24 cellular contexts compared by ENCODE assay signal in genomic region chr2:165776796-165777195, GRCh38. TPM values are rescaled to one million over a fixed set of nuclear protein-coding genes. Genes with fewer than 3 reads are reported as not detected.
"Had no signal": no experiment of that assay in that cellular context is flagged by ENCODE, and none has a peak within 500 bp of the region (broad histone marks: within the 10 kb centered on the region; RNA-seq: fewer than 3 reads in every experiment).

No MANE protein-coding gene starts in this region.

- H3K9me3 Mint-ChIP-seq: activated CD4-positive, alpha-beta T cell treated with anti-CD3 and anti-CD28 coated beads, Interleukin-2, amount 10 ng/mL, durations not matched to agents 24 days and 14 days had no signal

- H3K4me1 Mint-ChIP-seq: brain had no signal

- H3K27me3 ChIP-seq: ascending aorta, breast epithelium, cardiac muscle cell, colonic mucosa, esophagus squamous epithelium, gastroesophageal sphincter, heart right ventricle had no signal

- H3K4me3 ChIP-seq: ascending aorta, breast epithelium, cardiac muscle cell, colonic mucosa, esophagus squamous epithelium, gastroesophageal sphincter, heart right ventricle had no signal

- FAIRE-seq: endothelial cell of umbilical vein had no signal

- H3K4me3 Mint-ChIP-seq: activated B cell treated with CpG ODN at 0.5 μM for 24 hours; activated CD4-positive, alpha-beta memory T cell treated with anti-CD3 and anti-CD28 coated beads for 36 hours; activated CD4-positive, alpha-beta T cell treated with anti-CD3 and anti-CD28 coated beads, Interleukin-2, amount 10 ng/mL, durations not matched to agents 24 days and 14 days; activated naive CD4-positive, alpha-beta T cell treated with anti-CD3 and anti-CD28 coated beads, Interleukin-2, amount 10 ng/mL, durations not matched to agents 7 days and 5 days; activated naive CD8-positive, alpha-beta T cell treated with anti-CD3 and anti-CD28 coated beads, Interleukin-2, amount 10 ng/mL, durations not matched to agents 7 days and 5 days; activated T-cell treated with anti-CD3 and anti-CD28 coated beads, Interleukin-2, amount 50 U/mL, for 24 hours; brain had no signal

- H3K9me3 ChIP-seq: ascending aorta, colonic mucosa, esophagus squamous epithelium had no signal

- H3K36me3 ChIP-seq: ascending aorta, breast epithelium, cardiac muscle cell, colonic mucosa, gastroesophageal sphincter, heart right ventricle had no signal

- H3K4me1 ChIP-seq: ascending aorta, breast epithelium, gastroesophageal sphincter, heart right ventricle had no signal

- H3K27me3 Mint-ChIP-seq: activated B cell treated with CpG ODN at 0.5 μM for 24 hours; activated CD4-positive, alpha-beta memory T cell treated with anti-CD3 and anti-CD28 coated beads for 36 hours; activated CD4-positive, alpha-beta T cell treated with anti-CD3 and anti-CD28 coated beads, Interleukin-2, amount 10 ng/mL, durations not matched to agents 24 days and 14 days; activated naive CD4-positive, alpha-beta T cell treated with anti-CD3 and anti-CD28 coated beads, Interleukin-2, amount 10 ng/mL, durations not matched to agents 7 days and 5 days; activated T-cell treated with anti-CD3 and anti-CD28 coated beads, Interleukin-2, amount 50 U/mL, for 24 hours; brain had no signal

- H3K36me3 Mint-ChIP-seq: activated CD4-positive, alpha-beta memory T cell treated with anti-CD3 and anti-CD28 coated beads for 36 hours; brain had no signal

- H3K27ac Mint-ChIP-seq: activated CD4-positive, alpha-beta memory T cell treated with anti-CD3 and anti-CD28 coated beads for 36 hours; activated naive CD4-positive, alpha-beta T cell treated with anti-CD3 and anti-CD28 coated beads, Interleukin-2, amount 50 U/mL, for 72 hours; activated naive CD8-positive, alpha-beta T cell treated with anti-CD3 and anti-CD28 coated beads, Interleukin-2, amount 10 ng/mL, durations not matched to agents 7 days and 5 days; activated T-cell treated with anti-CD3 and anti-CD28 coated beads, Interleukin-2, amount 50 U/mL, for 24 hours had no signal

- ATAC-seq: activated naive CD4-positive, alpha-beta T cell treated with anti-CD3 and anti-CD28 coated beads, Interleukin-2, amount 50 U/mL, for 72 hours; gastroesophageal sphincter; heart right ventricle had no signal

- DNase-seq: activated B cell treated with CpG ODN at 0.5 μM for 24 hours; activated CD4-positive, alpha-beta memory T cell treated with anti-CD3 and anti-CD28 coated beads for 36 hours; activated CD8-positive, alpha-beta memory T cell treated with anti-CD3 and anti-CD28 coated beads, Interleukin-2, amount 50 U/mL, for 48 hours; activated gamma-delta T cell; activated naive CD4-positive, alpha-beta T cell; activated naive CD4-positive, alpha-beta T cell treated with anti-CD3 and anti-CD28 coated beads, Interleukin-2, amount 10 ng/mL, durations not matched to agents 7 days and 5 days; activated naive CD8-positive, alpha-beta T cell treated with anti-CD3 and anti-CD28 coated beads, Interleukin-2, amount 10 ng/mL, durations not matched to agents 7 days and 5 days; activated T-cell treated with anti-CD3 and anti-CD28 coated beads for 4 hours; activated T-cell treated with anti-CD3 and anti-CD28 coated beads, Interleukin-2, amount 50 U/mL, for 24 hours; activated T-cell treated with anti-CD3 and anti-CD28 coated beads, Interleukin-2, amount 50 U/mL, for 72 hours; central memory CD4-positive, alpha-beta T cell; cerebellar nuclear complex; colonic mucosa; effector CD8-positive, alpha-beta T cell; esophagus squamous epithelium; heart right ventricle had no signal

- H3K27ac ChIP-seq: ascending aorta, cardiac muscle cell, colonic mucosa, esophagus squamous epithelium, gastroesophageal sphincter, heart right ventricle had no signal

RNA-seq across cellular contexts. Expression of gene GALNT3, which starts 17.3 kb away (rescaled TPM):
- polyA plus RNA-seq: cardiac muscle cell had no signal
